ENCODE assay signal across 8 cellular contexts in the genomic region with DNA sequence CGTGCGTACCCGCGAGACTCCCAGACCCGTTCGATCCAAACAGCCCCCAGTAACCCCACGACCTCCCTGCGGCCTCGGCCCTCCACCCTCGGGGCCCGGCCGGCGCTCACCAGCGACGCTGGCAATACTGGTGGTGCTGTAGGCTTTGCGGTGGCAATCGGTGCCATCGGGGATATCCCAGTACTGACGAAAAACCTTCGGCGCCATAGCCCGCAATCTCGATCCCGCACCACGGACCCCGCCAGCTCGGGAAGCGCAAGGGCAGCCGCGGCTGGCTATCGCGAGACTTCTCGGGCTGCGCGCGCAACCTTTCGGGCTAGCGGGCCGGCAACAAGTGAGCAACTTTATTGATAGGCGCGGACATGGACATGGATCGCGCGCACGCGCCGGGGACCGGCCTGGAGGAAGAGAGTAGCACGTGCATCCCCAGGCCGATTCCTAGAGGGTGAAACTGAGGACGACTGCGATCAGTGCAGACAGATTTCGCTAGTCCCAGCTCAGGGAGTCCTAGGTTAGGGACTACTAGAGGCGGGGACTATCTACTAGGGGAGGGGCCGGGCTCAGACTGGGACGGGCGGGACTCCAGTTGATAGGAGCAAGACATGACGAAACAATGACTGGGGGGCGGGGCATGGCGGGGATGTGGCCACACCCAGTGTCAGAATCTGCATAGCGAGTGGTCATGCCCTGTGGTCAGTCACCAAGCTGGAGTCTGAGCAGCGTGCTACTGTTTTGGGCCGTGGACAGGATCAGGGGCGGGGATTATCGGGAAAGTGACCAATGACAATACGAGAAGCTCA. TPM values are rescaled to one million over a fixed set of nuclear protein-coding genes. Genes with fewer than 3 reads are reported as not detected.
DNase-seq lines count a peak whose midpoint lies in the region; TF ChIP-seq lines count a peak whose summit lies in the region.

A gene (minus strand): TSS at position 289 of the 800 bp plus-strand sequence. CDS start 82 bp downstream, at position 207.

- H3K27ac Mint-ChIP-seq in HFFc6 = peak within 1 kb of the TSS; percentile 99

- in situ Hi-C loops in SK-MEL-5 (cut with HindIII; ENCODE audit: low pct_unique_long_range_greater_than_20kb, low sequenced_read_pairs) = no loop called here

- peak; percentile 95 for DNase-seq in GM03348 (ENCODE audit: low spot score)
- DNase-seq in HFFc6 = peak; percentile 96
- peak; percentile 95 for DNase-seq in NAMALWA (ENCODE audit: low spot score)
- DNase-seq in SK-MEL-5 (ENCODE audit: low read depth, low spot score) = peak; percentile 91
- DNase-seq in activated naive CD4-positive, alpha-beta T cell treated with Interleukin-2 at 50 U/mL for 16 hours = peak; percentile 97
- no peak for DNase-seq in glomerular endothelial cell (ENCODE audit: extremely low read depth, low read depth, low spot score)
- peak; percentile 99 for DNase-seq in occipital lobe (lab: John Stamatoyannopoulos, UW)
- DNase-seq in testis = peak; percentile 99

- no peak for TF ChIP-seq POLR2A in testis (IDR thresholded peaks at IDR 0.05)

- no peaks in the 10 kb centered on the region for H3K9me3 ChIP-seq in testis

- no peak for TF ChIP-seq CTCF in HFFc6 (IDR thresholded peaks at IDR 0.05)
- peak in 1 of 3 experiments; percentile 23 for TF ChIP-seq CTCF in testis (IDR thresholded peaks at IDR 0.05)

- intact Hi-C loops in testis (cut with DNase I; ENCODE audit: low total_unique reads) = loop anchor here (10.0 kb wide), 1 partner anchor 119 kb away; a partner anchor contains a TSS

- peaks cover 7% of the 10 kb centered on the region for H3K27me3 Mint-ChIP-seq in HFFc6 (ENCODE audit: insufficient read depth)

- peaks cover 15% of the 10 kb centered on the region for H3K4me1 ChIP-seq in testis

- H3K36me3 ChIP-seq in testis (ENCODE audit: low read depth, missing control alignments) = no peaks in the 10 kb centered on the region

- no peaks in the 10 kb centered on the region for H3K27me3 ChIP-seq in testis

- H3K9me3 Mint-ChIP-seq in HFFc6 = no peaks in the 10 kb centered on the region

- peaks cover 12% of the 10 kb centered on the region for H3K4me1 Mint-ChIP-seq in HFFc6 (ENCODE audit: low read depth)

- peaks cover 16% of the 10 kb centered on the region for H3K36me3 Mint-ChIP-seq in HFFc6 (ENCODE audit: low read depth)

- peak within 1 kb of the TSS; percentile 96 for H3K4me3 Mint-ChIP-seq in HFFc6

- 0 to 1% methylated on average over 11 to 66 of the region's 66 CpGs for WGBS in testis, 2 donors

- H3K4me3 ChIP-seq in testis = peak within 1 kb of the TSS; percentile 95 to 97

- H3K27ac ChIP-seq in testis = peak within 1 kb of the TSS; percentile 73 to 89

RNA-seq across cellular contexts. Expression of the gene that starts here (rescaled TPM):
- 100 to 1,000 TPM; 277 to 334 (median 300) TPM for total RNA-seq in HFFc6 (2021; fragmentation: NEBNext Ultra II Directional; extraction: Animal tissue kit (Norgen Biotek cat#: 25700))
- total RNA-seq in SK-MEL-5 (2014; rRNA removed; shearing (Covaris generic)) = 171 and 176 TPM in 2 replicates
- 280 and 575 TPM in 2 replicates for polyA plus RNA-seq in SK-MEL-5 (2015; cell fraction: cytosol; rRNA removed)
- 76.9 and 95.5 TPM in 2 replicates for polyA plus RNA-seq in SK-MEL-5 (2015; cell fraction: nucleus; rRNA removed)
- 251 and 297 TPM in 2 replicates for total RNA-seq in glomerular endothelial cell
- 79.9 TPM for total RNA-seq in occipital lobe
- total RNA-seq in testis = 100 to 1,000 TPM; 167 to 194 TPM
- 170 TPM for polyA plus RNA-seq in testis (ENCODE audit: insufficient read depth, low read depth, low replicate concordance)
